15 cellular contexts compared by ENCODE assay signal in genomic region chr15:101528917-101529299, GRCh38. TPM values are rescaled to one million over a fixed set of nuclear protein-coding genes. Genes with fewer than 3 reads are reported as not detected.
DNase-seq lines count a peak whose midpoint lies in the region; ATAC-seq, FAIRE-seq and TF ChIP-seq lines count a peak whose summit lies in the region.
"Had no signal": no experiment of that assay in that cellular context is flagged by ENCODE, and none has a peak within 500 bp of the region (broad histone marks: within the 10 kb centered on the region; RNA-seq: fewer than 3 reads in every experiment).

No MANE protein-coding gene starts in this region.

- no peaks in the 10 kb centered on the region for H3K36me3 Mint-ChIP-seq in activated naive CD4-positive, alpha-beta T cell treated with anti-CD3 and anti-CD28 coated beads, Interleukin-2, amount 10 ng/mL, durations not matched to agents 7 days and 5 days
- H3K36me3 Mint-ChIP-seq in natural killer cell treated with Interleukin-12 subunit alpha and Interleukin-12 subunit beta and Interleukin-15 and Interleukin-18, amount 100 ng/mL, for 72 hours = no peaks in the 10 kb centered on the region

- H3K4me2 ChIP-seq in BLaER1 = peak overlapping the region; percentile 77
- H3K4me2 ChIP-seq in PC-9 = no peak overlapping the region; the same call in 1 of the 2 replicates

- H3K9me3 ChIP-seq in BLaER1 (no peaks in the 10 kb centered on the region), pancreas (no peaks in the 10 kb centered on the region), PC-9 (ENCODE audit: insufficient read depth, low read depth) (no peaks in the 10 kb centered on the region)

- CTCF ChIA-PET in activated naive CD4-positive, alpha-beta T cell treated with anti-CD3 and anti-CD28 coated beads, Interleukin-2, amount 10 ng/mL, durations not matched to agents 7 days and 5 days (lab: Charles Lee) = no interaction called here
- CTCF ChIA-PET in PC-9 (lab: Charles Lee) = no interaction called here

- no peak for FAIRE-seq in pancreas (lab: Jason Lieb, UNC)
- FAIRE-seq: D721Med had no signal

- H3K9me2 ChIP-seq in PC-9 (ENCODE audit: insufficient read depth) = no peaks in the 10 kb centered on the region

- no peaks in the 10 kb centered on the region for H3K79me2 ChIP-seq in PC-9 (ENCODE audit: low read depth)

- H4K20me1 ChIP-seq in BLaER1 (no peaks in the 10 kb centered on the region), PC-9 (ENCODE audit: insufficient read depth) (no peaks in the 10 kb centered on the region)

- H3K9ac ChIP-seq in BLaER1 = no peak overlapping the region

- DNase-seq in SW480 (ENCODE audit: low spot score) = peak; percentile 38
- peak; percentile 2 for DNase-seq in kidney glomerular epithelial cell (lab: John Stamatoyannopoulos, UW)
- no peak for DNase-seq in pancreas
- no peak for DNase-seq in activated naive CD4-positive, alpha-beta T cell treated with anti-CD3 and anti-CD28 coated beads, Interleukin-2, amount 10 ng/mL, durations not matched to agents 7 days and 5 days
- DNase-seq in globus pallidus (ENCODE audit: low spot score) = no peak
- DNase-seq in PC-9 = no peak
- no peak for DNase-seq in natural killer cell treated with Interleukin-12 subunit alpha and Interleukin-12 subunit beta and Interleukin-15 and Interleukin-18, amount 100 ng/mL, for 72 hours (ENCODE audit: low spot score)
- DNase-seq: erythroblast, hippocampal formation, KBM-7, NCI-H1092 treated with DMSO at 0.1 percent for 48 hours, nephron progenitor cell, T-helper 17 cell had no signal

- no TSS peak for BruUV-seq in PC-9 (replicated peaks; lab: Mats Ljungman, UMichigan)

- POLR2A ChIA-PET in PC-9 (lab: Charles Lee; ENCODE audit: unreplicated experiment) = no interaction called here

- no peak overlapping the region for H3K4me3 Mint-ChIP-seq in activated naive CD4-positive, alpha-beta T cell treated with anti-CD3 and anti-CD28 coated beads, Interleukin-2, amount 10 ng/mL, durations not matched to agents 7 days and 5 days
- H3K4me3 Mint-ChIP-seq in natural killer cell treated with Interleukin-12 subunit alpha and Interleukin-12 subunit beta and Interleukin-15 and Interleukin-18, amount 100 ng/mL, for 72 hours = no peak overlapping the region
- H3K4me3 Mint-ChIP-seq: nephron progenitor cell, T-helper 17 cell had no signal

- no peak overlapping the region for H2AFZ ChIP-seq in PC-9

- H3K27ac Mint-ChIP-seq in activated naive CD4-positive, alpha-beta T cell treated with anti-CD3 and anti-CD28 coated beads, Interleukin-2, amount 10 ng/mL, durations not matched to agents 7 days and 5 days = no peak overlapping the region
- no peak overlapping the region for H3K27ac Mint-ChIP-seq in natural killer cell treated with Interleukin-12 subunit alpha and Interleukin-12 subunit beta and Interleukin-15 and Interleukin-18, amount 100 ng/mL, for 72 hours
- H3K27ac Mint-ChIP-seq: nephron progenitor cell, T-helper 17 cell had no signal

- no peak for TF ChIP-seq CTCF in pancreas (IDR thresholded peaks at IDR 0.05)
- TF ChIP-seq CTCF in PC-9 (conservative IDR thresholded peaks at IDR 0.05) = no peak

- no peak overlapping the region for H3K4me3 ChIP-seq in BLaER1
- H3K4me3 ChIP-seq in pancreas = no peak overlapping the region
- no peak overlapping the region for H3K4me3 ChIP-seq in PC-9

- 0 out of 2 replicates have a peak overlapping the region, but pooled peaks have one; percentile 29 for H3K27ac ChIP-seq in BLaER1
- peak overlapping the region in 3 of 4 donors; percentile 33 to 69 (median 65) for H3K27ac ChIP-seq in pancreas
- no peak overlapping the region for H3K27ac ChIP-seq in PC-9

- H3K36me3 ChIP-seq in BLaER1 (no peaks in the 10 kb centered on the region), pancreas (no peaks in the 10 kb centered on the region), PC-9 (ENCODE audit: low read depth) (no peaks in the 10 kb centered on the region)

- H3K4me1 ChIP-seq in BLaER1 = peaks cover 87% of the 10 kb centered on the region
- peaks cover 10 to 22% (median 19%) of the 10 kb centered on the region in 3 donors for H3K4me1 ChIP-seq in pancreas
- H3K4me1 ChIP-seq in PC-9 (replicated peaks; ENCODE audit: insufficient read depth) = peaks cover 25% of the 10 kb centered on the region

- ATAC-seq in pancreas = peak in 3 of 4 donors; percentile 10 to 11 (median 10)
- no peak for ATAC-seq in natural killer cell treated with Interleukin-12 subunit alpha and Interleukin-12 subunit beta and Interleukin-15 and Interleukin-18, amount 100 ng/mL, for 72 hours
- ATAC-seq: T-helper 17 cell had no signal

- no peaks in the 10 kb centered on the region for H3K4me1 Mint-ChIP-seq in activated naive CD4-positive, alpha-beta T cell treated with anti-CD3 and anti-CD28 coated beads, Interleukin-2, amount 10 ng/mL, durations not matched to agents 7 days and 5 days
- H3K4me1 Mint-ChIP-seq in natural killer cell treated with Interleukin-12 subunit alpha and Interleukin-12 subunit beta and Interleukin-15 and Interleukin-18, amount 100 ng/mL, for 72 hours (ENCODE audit: low read depth in 2 of 2) = peaks cover 0 to 2% of the 10 kb centered on the region in 2 donors

- no peaks in the 10 kb centered on the region for H3K9me3 Mint-ChIP-seq in activated naive CD4-positive, alpha-beta T cell treated with anti-CD3 and anti-CD28 coated beads, Interleukin-2, amount 10 ng/mL, durations not matched to agents 7 days and 5 days
- H3K9me3 Mint-ChIP-seq in natural killer cell treated with Interleukin-12 subunit alpha and Interleukin-12 subunit beta and Interleukin-15 and Interleukin-18, amount 100 ng/mL, for 72 hours = no peaks in the 10 kb centered on the region
- H3K9me3 Mint-ChIP-seq: nephron progenitor cell had no signal

- peaks cover 25% of the 10 kb centered on the region; the same call in 1 of the 2 replicates for H3F3A ChIP-seq in PC-9 (ENCODE audit: insufficient read depth, low read depth)

- intact Hi-C loops in pancreas (cut with DNase I) = no loop called here
- intact Hi-C loops in PC-9 (cut with micrococcal nuclease; ENCODE audit: unreplicated experiment) = no loop called here

- H3K27me3 ChIP-seq in BLaER1 (no peaks in the 10 kb centered on the region), pancreas (no peaks in the 10 kb centered on the region), PC-9 (ENCODE audit: insufficient read depth, low read depth) (no peaks in the 10 kb centered on the region)

- 69 to 86% methylated on average over 4 of the region's 4 CpGs for WGBS in pancreas, 2 donors

- peaks cover 12% of the 10 kb centered on the region for H3K27me3 Mint-ChIP-seq in activated naive CD4-positive, alpha-beta T cell treated with anti-CD3 and anti-CD28 coated beads, Interleukin-2, amount 10 ng/mL, durations not matched to agents 7 days and 5 days
- H3K27me3 Mint-ChIP-seq in natural killer cell treated with Interleukin-12 subunit alpha and Interleukin-12 subunit beta and Interleukin-15 and Interleukin-18, amount 100 ng/mL, for 72 hours = peaks cover 8 to 10% of the 10 kb centered on the region in 2 donors

RNA-seq across cellular contexts. Expression of gene PCSK6, which starts 39.4 kb away (rescaled TPM):
- 1 to 10 TPM; 1.3 to 4.5 (median 3.2) TPM for total RNA-seq in pancreas
- 1 to 10 TPM in 1 of 2 donors, under 1 TPM in 1; 0.87 to 1.8 TPM for polyA plus RNA-seq in pancreas
- 26.3 and 27.2 TPM in 2 replicates for total RNA-seq in PC-9 (2021)
- total RNA-seq in natural killer cell treated with Interleukin-12 subunit alpha and Interleukin-12 subunit beta and Interleukin-15 and Interleukin-18, amount 100 ng/mL, for 72 hours = under 1 TPM in 1 of 2 donors, not detected in 1; 0.95 TPM

Comparison
In these comparisons a context has a peak if more than half of its experiments do, and no peak if none do; other contexts are left out.
1. DNase-seq: peak in SW480 (single experiment) and kidney glomerular epithelial cell (single experiment); none in pancreas (0 of 6), activated naive CD4-positive, alpha-beta T cell treated with anti-CD3 and anti-CD28 coated beads, Interleukin-2, amount 10 ng/mL, durations not matched to agents 7 days and 5 days (single experiment), globus pallidus (single experiment), PC-9 (0 of 2) and natural killer cell treated with Interleukin-12 subunit alpha and Interleukin-12 subunit beta and Interleukin-15 and Interleukin-18, amount 100 ng/mL, for 72 hours (single experiment).
2. ATAC-seq: peak in pancreas (3 of 4); none in natural killer cell treated with Interleukin-12 subunit alpha and Interleukin-12 subunit beta and Interleukin-15 and Interleukin-18, amount 100 ng/mL, for 72 hours (0 of 2).